In genomic region chr9:128243486-128244415, GRCh38 we compare ENCODE assay signal across 11 cellular contexts.
A peak's percentile ranks its signal among the peaks of the same experiment; 100 is the strongest.
DNase-seq lines count a peak whose midpoint lies in the region; ATAC-seq and TF ChIP-seq lines count a peak whose summit lies in the region.
"Had no signal": no experiment of that assay in that cellular context is flagged by ENCODE, and none has a peak within 500 bp of the region (broad histone marks: within the 10 kb centered on the region; RNA-seq: fewer than 3 reads in every experiment).

No MANE protein-coding gene starts in this region.

- H3K27ac Mint-ChIP-seq in stimulated activated naive CD8-positive, alpha-beta T cell treated with anti-CD3 and anti-CD28 coated beads, Interleukin-15, amount 100 ng/mL, for 72 hours = no peak overlapping the region
- peak overlapping the region; percentile 88 for H3K27ac Mint-ChIP-seq in nephron progenitor cell
- H3K27ac Mint-ChIP-seq: activated T-helper 2 cell treated with anti-CD3 and anti-CD28 coated beads, Interferon-gamma antibody, Interleukin-2, Interleukin-4, amounts not matched to agents 10 μg/mL and 5 μg/mL and 100 μg/mL, durations not matched to agents 14 hours and 24 hours and 36 hours had no signal

- no peak for DNase-seq in stimulated activated naive CD8-positive, alpha-beta T cell treated with anti-CD3 and anti-CD28 coated beads, Interleukin-15, amount 100 ng/mL, for 72 hours
- no peak for DNase-seq in stimulated activated naive CD8-positive, alpha-beta T cell treated with anti-CD3 and anti-CD28 coated beads, Interleukin-15, Interleukin-2, amounts not matched to agents 100 U/mL and 50 U/mL, for 24 hours
- DNase-seq in fibroblast of peridontal ligament (ENCODE audit: extremely low read depth) (peak; percentile 64), nephron progenitor cell (no peak), hepatic stellate cell (ENCODE audit: low spot score) (no peak), NCI-H1436 treated with DMSO at 0.1 percent for 48 hours (lab: John Stamatoyannopoulos, UW) (no peak)
- DNase-seq: effector CD8-positive, alpha-beta T cell; PC-9 had no signal

- peaks cover 26% of the 10 kb centered on the region for H3K36me3 Mint-ChIP-seq in nephron progenitor cell (ENCODE audit: low read depth)

- H3K4me1 Mint-ChIP-seq in stimulated activated naive CD8-positive, alpha-beta T cell treated with anti-CD3 and anti-CD28 coated beads, Interleukin-15, amount 100 ng/mL, for 72 hours = peaks cover 26% of the 10 kb centered on the region
- H3K4me1 Mint-ChIP-seq in nephron progenitor cell = peaks cover 54% of the 10 kb centered on the region

- no peak overlapping the region for H3K4me3 Mint-ChIP-seq in stimulated activated naive CD8-positive, alpha-beta T cell treated with anti-CD3 and anti-CD28 coated beads, Interleukin-15, amount 100 ng/mL, for 72 hours
- peak overlapping the region; percentile 69 for H3K4me3 Mint-ChIP-seq in nephron progenitor cell

- H3K27me3 Mint-ChIP-seq in stimulated activated naive CD8-positive, alpha-beta T cell treated with anti-CD3 and anti-CD28 coated beads, Interleukin-15, amount 100 ng/mL, for 72 hours = peaks cover 46% of the 10 kb centered on the region
- H3K27me3 Mint-ChIP-seq in nephron progenitor cell (ENCODE audit: low read depth, poor library complexity) = peaks cover 4% of the 10 kb centered on the region

- no peaks in the 10 kb centered on the region for H3K9me3 Mint-ChIP-seq in stimulated activated naive CD8-positive, alpha-beta T cell treated with anti-CD3 and anti-CD28 coated beads, Interleukin-15, amount 100 ng/mL, for 72 hours
- no peaks in the 10 kb centered on the region for H3K9me3 Mint-ChIP-seq in nephron progenitor cell
- H3K9me3 Mint-ChIP-seq: activated T-helper 2 cell treated with anti-CD3 and anti-CD28 coated beads, Interferon-gamma antibody, Interleukin-2, Interleukin-4, amounts not matched to agents 10 μg/mL and 5 μg/mL and 100 μg/mL, durations not matched to agents 14 hours and 24 hours and 36 hours had no signal

- ATAC-seq in stimulated activated naive CD8-positive, alpha-beta T cell treated with anti-CD3 and anti-CD28 coated beads, Interleukin-15, amount 100 ng/mL, for 72 hours = peak; percentile 31
- no peak for ATAC-seq in stimulated activated naive CD8-positive, alpha-beta T cell treated with anti-CD3 and anti-CD28 coated beads, Interleukin-15, Interleukin-2, amounts not matched to agents 100 U/mL and 50 U/mL, for 24 hours
- no peak for ATAC-seq in HG03378 (IDR thresholded peaks at IDR 0.05; ENCODE audit: unreplicated experiment)
- ATAC-seq in HG03175 (IDR thresholded peaks at IDR 0.05; ENCODE audit: unreplicated experiment) = no peak

- TF ChIP-seq CTCF in nephron progenitor cell (IDR thresholded peaks at IDR 0.05) = no peak
